1 cellular context compared by ENCODE assay signal in genomic region chr3:41265823-41266273, GRCh38.
A peak's percentile ranks its signal among the peaks of the same experiment; 100 is the strongest.
TF ChIP-seq lines count a peak whose summit lies in the region.

No MANE protein-coding gene starts in this region.

TF ChIP-seq in HepG2, 621 proteins besides CTCF, POLR2A, EP300 and RAD21 (continued from another document and continues in another):
- TF ChIP-seq MXD3 (CRISPR knock-in tag; IDR thresholded peaks at IDR 0.05) (no peak), ZNF260 (CRISPR knock-in tag; IDR thresholded peaks at IDR 0.05; ENCODE audit: borderline replicate concordance, low read depth) (no peak), RXRB (CRISPR knock-in tag; IDR thresholded peaks at IDR 0.05; ENCODE audit: borderline replicate concordance) (peak; percentile 59; the same call in 1 of the 2 replicates), ZNF598 (CRISPR knock-in tag; IDR thresholded peaks at IDR 0.05; ENCODE audit: borderline replicate concordance) (0 out of 2 replicates have a peak, but pooled peaks have one; percentile 30), KDM1A (CRISPR knock-in tag; IDR thresholded peaks at IDR 0.05) (peak; percentile 54; the same call in 1 of the 2 replicates), HDAC2 (CRISPR knock-in tag; IDR thresholded peaks at IDR 0.05) (peak; percentile 71), CBX5 (CRISPR knock-in tag; IDR thresholded peaks at IDR 0.05; ENCODE audit: borderline replicate concordance) (no peak), FOXJ3 (CRISPR knock-in tag; IDR thresholded peaks at IDR 0.05; ENCODE audit: borderline replicate concordance) (peak; percentile 29; the same call in 1 of the 2 replicates), ETV5 (CRISPR knock-in tag; IDR thresholded peaks at IDR 0.05; ENCODE audit: borderline replicate concordance) (peak; percentile 91; the same call in 1 of the 2 replicates), STAG1 (CRISPR knock-in tag; IDR thresholded peaks at IDR 0.05) (peak; percentile 23; the same call in 1 of the 2 replicates), ZNF670 (CRISPR knock-in tag; IDR thresholded peaks at IDR 0.05; ENCODE audit: borderline replicate concordance) (peak; percentile 50; the same call in 1 of the 2 replicates), PHF21A (CRISPR knock-in tag; IDR thresholded peaks at IDR 0.05) (peak; percentile 87), PAXIP1 (CRISPR knock-in tag; conservative IDR thresholded peaks at IDR 0.05) (peak; percentile 76), DPF2 (CRISPR knock-in tag; IDR thresholded peaks at IDR 0.05; ENCODE audit: borderline replicate concordance, low read depth) (peak; percentile 27; the same call in 1 of the 2 replicates), GZF1 (CRISPR knock-in tag; IDR thresholded peaks at IDR 0.05) (no peak), ZFP41 (CRISPR knock-in tag; IDR thresholded peaks at IDR 0.05; ENCODE audit: borderline replicate concordance) (no peak), SALL1 (CRISPR knock-in tag; IDR thresholded peaks at IDR 0.05) (peak; percentile 84), KAT8 (CRISPR knock-in tag; IDR thresholded peaks at IDR 0.05) (peak; percentile 27; the same call in 1 of the 2 replicates), FOXA3 (CRISPR knock-in tag; IDR thresholded peaks at IDR 0.05) (peak; percentile 64), NCOA2 (CRISPR knock-in tag; IDR thresholded peaks at IDR 0.05) (peak; percentile 88), SMARCE1 (IDR thresholded peaks at IDR 0.05; ENCODE audit: borderline replicate concordance) (no peak), POLR2AphosphoS5 (IDR thresholded peaks at IDR 0.05; ENCODE audit: low read depth, low read length) (no peak), HDAC1 (CRISPR knock-in tag; IDR thresholded peaks at IDR 0.05) (0 out of 2 replicates have a peak, but pooled peaks have one; percentile 36), ZNF597 (CRISPR knock-in tag; IDR thresholded peaks at IDR 0.05) (no peak), EEA1 (CRISPR knock-in tag; IDR thresholded peaks at IDR 0.05; ENCODE audit: borderline replicate concordance) (no peak), SRF (IDR thresholded peaks at IDR 0.05; ENCODE audit: low read depth, low read length) (no peak), ZFP36 (IDR thresholded peaks at IDR 0.05; ENCODE audit: borderline replicate concordance, low read depth, low read length, partially characterized antibody) (no peak), SOX5 (CRISPR knock-in tag; IDR thresholded peaks at IDR 0.05; ENCODE audit: borderline replicate concordance) (peak; percentile 78), RERE (CRISPR knock-in tag; IDR thresholded peaks at IDR 0.05; ENCODE audit: low read depth) (0 out of 2 replicates have a peak, but pooled peaks have one; percentile 14), ETS1 (CRISPR knock-in tag; IDR thresholded peaks at IDR 0.05) (no peak), SMC3 (IDR thresholded peaks at IDR 0.05; ENCODE audit: low read length) (peak; percentile 23; the same call in 1 of the 2 replicates), ZNF747 (CRISPR knock-in tag; IDR thresholded peaks at IDR 0.05; ENCODE audit: borderline replicate concordance) (0 out of 2 replicates have a peak, but pooled peaks have one; percentile 42), ZNF614 (CRISPR knock-in tag; IDR thresholded peaks at IDR 0.05; ENCODE audit: borderline replicate concordance) (0 out of 2 replicates have a peak, but pooled peaks have one; percentile 37)
- TF ChIP-seq, protein P1, sequence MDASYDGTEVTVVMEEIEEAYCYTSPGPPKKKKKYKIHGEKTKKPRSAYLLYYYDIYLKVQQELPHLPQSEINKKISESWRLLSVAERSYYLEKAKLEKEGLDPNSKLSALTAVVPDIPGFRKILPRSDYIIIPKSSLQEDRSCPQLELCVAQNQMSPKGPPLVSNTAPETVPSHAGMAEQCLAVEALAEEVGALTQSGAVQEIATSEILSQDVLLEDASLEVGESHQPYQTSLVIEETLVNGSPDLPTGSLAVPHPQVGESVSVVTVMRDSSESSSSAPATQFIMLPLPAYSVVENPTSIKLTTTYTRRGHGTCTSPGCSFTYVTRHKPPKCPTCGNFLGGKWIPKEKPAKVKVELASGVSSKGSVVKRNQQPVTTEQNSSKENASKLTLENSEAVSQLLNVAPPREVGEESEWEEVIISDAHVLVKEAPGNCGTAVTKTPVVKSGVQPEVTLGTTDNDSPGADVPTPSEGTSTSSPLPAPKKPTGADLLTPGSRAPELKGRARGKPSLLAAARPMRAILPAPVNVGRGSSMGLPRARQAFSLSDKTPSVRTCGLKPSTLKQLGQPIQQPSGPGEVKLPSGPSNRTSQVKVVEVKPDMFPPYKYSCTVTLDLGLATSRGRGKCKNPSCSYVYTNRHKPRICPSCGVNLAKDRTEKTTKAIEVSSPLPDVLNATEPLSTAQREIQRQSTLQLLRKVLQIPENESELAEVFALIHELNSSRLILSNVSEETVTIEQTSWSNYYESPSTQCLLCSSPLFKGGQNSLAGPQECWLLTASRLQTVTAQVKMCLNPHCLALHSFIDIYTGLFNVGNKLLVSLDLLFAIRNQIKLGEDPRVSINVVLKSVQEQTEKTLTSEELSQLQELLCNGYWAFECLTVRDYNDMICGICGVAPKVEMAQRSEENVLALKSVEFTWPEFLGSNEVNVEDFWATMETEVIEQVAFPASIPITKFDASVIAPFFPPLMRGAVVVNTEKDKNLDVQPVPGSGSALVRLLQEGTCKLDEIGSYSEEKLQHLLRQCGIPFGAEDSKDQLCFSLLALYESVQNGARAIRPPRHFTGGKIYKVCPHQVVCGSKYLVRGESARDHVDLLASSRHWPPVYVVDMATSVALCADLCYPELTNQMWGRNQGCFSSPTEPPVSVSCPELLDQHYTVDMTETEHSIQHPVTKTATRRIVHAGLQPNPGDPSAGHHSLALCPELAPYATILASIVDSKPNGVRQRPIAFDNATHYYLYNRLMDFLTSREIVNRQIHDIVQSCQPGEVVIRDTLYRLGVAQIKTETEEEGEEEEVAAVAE (CRISPR knock-in tag; IDR thresholded peaks at IDR 0.05; ENCODE audit: borderline replicate concordance), result 0 out of 2 replicates have a peak, but pooled peaks have one; percentile 19
- TF ChIP-seq, protein P2, sequence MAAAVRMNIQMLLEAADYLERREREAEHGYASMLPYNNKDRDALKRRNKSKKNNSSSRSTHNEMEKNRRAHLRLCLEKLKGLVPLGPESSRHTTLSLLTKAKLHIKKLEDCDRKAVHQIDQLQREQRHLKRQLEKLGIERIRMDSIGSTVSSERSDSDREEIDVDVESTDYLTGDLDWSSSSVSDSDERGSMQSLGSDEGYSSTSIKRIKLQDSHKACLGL (CRISPR knock-in tag; IDR thresholded peaks at IDR 0.05), result 0 out of 2 replicates have a peak, but pooled peaks have one; percentile 39
- TF ChIP-seq, protein P3, sequence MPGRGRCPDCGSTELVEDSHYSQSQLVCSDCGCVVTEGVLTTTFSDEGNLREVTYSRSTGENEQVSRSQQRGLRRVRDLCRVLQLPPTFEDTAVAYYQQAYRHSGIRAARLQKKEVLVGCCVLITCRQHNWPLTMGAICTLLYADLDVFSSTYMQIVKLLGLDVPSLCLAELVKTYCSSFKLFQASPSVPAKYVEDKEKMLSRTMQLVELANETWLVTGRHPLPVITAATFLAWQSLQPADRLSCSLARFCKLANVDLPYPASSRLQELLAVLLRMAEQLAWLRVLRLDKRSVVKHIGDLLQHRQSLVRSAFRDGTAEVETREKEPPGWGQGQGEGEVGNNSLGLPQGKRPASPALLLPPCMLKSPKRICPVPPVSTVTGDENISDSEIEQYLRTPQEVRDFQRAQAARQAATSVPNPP (CRISPR knock-in tag; IDR thresholded peaks at IDR 0.05), result no peak
- TF ChIP-seq, protein P4, sequence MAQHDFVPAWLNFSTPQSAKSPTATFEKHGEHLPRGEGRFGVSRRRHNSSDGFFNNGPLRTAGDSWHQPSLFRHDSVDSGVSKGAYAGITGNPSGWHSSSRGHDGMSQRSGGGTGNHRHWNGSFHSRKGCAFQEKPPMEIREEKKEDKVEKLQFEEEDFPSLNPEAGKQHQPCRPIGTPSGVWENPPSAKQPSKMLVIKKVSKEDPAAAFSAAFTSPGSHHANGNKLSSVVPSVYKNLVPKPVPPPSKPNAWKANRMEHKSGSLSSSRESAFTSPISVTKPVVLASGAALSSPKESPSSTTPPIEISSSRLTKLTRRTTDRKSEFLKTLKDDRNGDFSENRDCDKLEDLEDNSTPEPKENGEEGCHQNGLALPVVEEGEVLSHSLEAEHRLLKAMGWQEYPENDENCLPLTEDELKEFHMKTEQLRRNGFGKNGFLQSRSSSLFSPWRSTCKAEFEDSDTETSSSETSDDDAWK (CRISPR knock-in tag; IDR thresholded peaks at IDR 0.05), result no peak
- TF ChIP-seq, protein P5, sequence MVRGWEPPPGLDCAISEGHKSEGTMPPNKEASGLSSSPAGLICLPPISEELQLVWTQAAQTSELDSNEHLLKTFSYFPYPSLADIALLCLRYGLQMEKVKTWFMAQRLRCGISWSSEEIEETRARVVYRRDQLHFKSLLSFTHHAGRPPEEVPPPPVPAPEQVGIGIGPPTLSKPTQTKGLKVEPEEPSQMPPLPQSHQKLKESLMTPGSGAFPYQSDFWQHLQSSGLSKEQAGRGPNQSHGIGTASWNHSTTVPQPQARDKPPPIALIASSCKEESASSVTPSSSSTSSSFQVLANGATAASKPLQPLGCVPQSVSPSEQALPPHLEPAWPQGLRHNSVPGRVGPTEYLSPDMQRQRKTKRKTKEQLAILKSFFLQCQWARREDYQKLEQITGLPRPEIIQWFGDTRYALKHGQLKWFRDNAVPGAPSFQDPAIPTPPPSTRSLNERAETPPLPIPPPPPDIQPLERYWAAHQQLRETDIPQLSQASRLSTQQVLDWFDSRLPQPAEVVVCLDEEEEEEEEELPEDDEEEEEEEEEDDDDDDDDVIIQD (CRISPR knock-in tag; IDR thresholded peaks at IDR 0.05; ENCODE audit: low read depth), result peak; percentile 74
